ENCODE assay signal across 6 cellular contexts in the genomic region with DNA sequence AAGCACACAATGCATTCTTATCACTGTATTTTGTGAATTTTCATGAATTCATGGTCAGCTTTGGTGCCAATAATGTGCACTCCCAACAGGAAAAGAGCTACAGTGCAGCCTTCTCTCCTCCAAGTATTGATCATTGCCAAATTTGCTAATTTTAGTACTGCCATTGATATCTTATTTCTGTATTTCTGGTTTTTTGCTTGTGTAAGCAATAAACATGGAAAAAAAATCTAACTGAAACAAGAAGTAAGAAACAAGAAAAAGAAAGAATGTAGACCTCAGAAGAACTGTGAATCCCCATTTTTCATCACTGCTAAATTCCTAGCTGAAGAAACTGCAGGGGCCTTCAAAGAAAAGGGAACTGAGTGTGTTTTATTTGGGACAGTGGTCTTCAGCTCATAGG.
"Had no signal": no experiment of that assay in that cellular context is flagged by ENCODE, and none has a peak within 500 bp of the region (broad histone marks: within the 10 kb centered on the region; RNA-seq: fewer than 3 reads in every experiment).

No MANE protein-coding gene starts in this region.

- H3K36me3 Mint-ChIP-seq: IgD-negative memory B cell had no signal

- FAIRE-seq: HTR-8/SVneo had no signal

- H3K27me3 Mint-ChIP-seq: IgD-negative memory B cell had no signal

- DNase-seq: KBM-7, KG1 had no signal

- H3K27ac ChIP-seq: HL-60, KMS-11 had no signal

- H3K9ac ChIP-seq: KMS-11 had no signal

- H3K4me1 Mint-ChIP-seq: IgD-negative memory B cell had no signal

- H3K4me3 Mint-ChIP-seq: IgD-negative memory B cell had no signal

- H3K4me2 ChIP-seq: KMS-11 had no signal

- H3K27ac Mint-ChIP-seq: IgD-negative memory B cell had no signal
